Comparison of ENCODE assay signal across 2 cellular contexts in genomic region chr20:9903048-9903651, GRCh38.
TF ChIP-seq lines count a peak whose summit lies in the region.

No MANE protein-coding gene starts in this region.

TF ChIP-seq in SK-N-SH, 30 proteins besides CTCF, POLR2A, EP300 and RAD21 (continued from another document):
- no peak for TF ChIP-seq MEF2A (IDR thresholded peaks at IDR 0.05; ENCODE audit: borderline replicate concordance, low read depth)
- TF ChIP-seq SIN3A (IDR thresholded peaks at IDR 0.05; ENCODE audit: borderline replicate concordance, low read depth, low read length): no peak
- TF ChIP-seq TEAD4 (IDR thresholded peaks at IDR 0.05; ENCODE audit: borderline replicate concordance, insufficient read depth): no peak
- no peak for TF ChIP-seq RFX5 (IDR thresholded peaks at IDR 0.05; ENCODE audit: low read length)
- TF ChIP-seq EZH2phosphoT487 (IDR thresholded peaks at IDR 0.05; ENCODE audit: borderline replicate concordance, low read depth): no peak
- TF ChIP-seq GATA2 (CRISPR knock-in tag; IDR thresholded peaks at IDR 0.05): no peak

TF ChIP-seq in SK-N-SH treated with all-trans-retinoic acid at 6 μM for 48 hours, 23 proteins besides CTCF, POLR2A, EP300 and RAD21 (continued from another document):
- no peak for TF ChIP-seq ZFP3 (CRISPR knock-in tag; IDR thresholded peaks at IDR 0.05)
- no peak for TF ChIP-seq CREB5 (CRISPR knock-in tag; IDR thresholded peaks at IDR 0.05; ENCODE audit: low read depth)
- no peak for TF ChIP-seq ZFP30 (CRISPR knock-in tag; IDR thresholded peaks at IDR 0.05)
